In the genomic region with DNA sequence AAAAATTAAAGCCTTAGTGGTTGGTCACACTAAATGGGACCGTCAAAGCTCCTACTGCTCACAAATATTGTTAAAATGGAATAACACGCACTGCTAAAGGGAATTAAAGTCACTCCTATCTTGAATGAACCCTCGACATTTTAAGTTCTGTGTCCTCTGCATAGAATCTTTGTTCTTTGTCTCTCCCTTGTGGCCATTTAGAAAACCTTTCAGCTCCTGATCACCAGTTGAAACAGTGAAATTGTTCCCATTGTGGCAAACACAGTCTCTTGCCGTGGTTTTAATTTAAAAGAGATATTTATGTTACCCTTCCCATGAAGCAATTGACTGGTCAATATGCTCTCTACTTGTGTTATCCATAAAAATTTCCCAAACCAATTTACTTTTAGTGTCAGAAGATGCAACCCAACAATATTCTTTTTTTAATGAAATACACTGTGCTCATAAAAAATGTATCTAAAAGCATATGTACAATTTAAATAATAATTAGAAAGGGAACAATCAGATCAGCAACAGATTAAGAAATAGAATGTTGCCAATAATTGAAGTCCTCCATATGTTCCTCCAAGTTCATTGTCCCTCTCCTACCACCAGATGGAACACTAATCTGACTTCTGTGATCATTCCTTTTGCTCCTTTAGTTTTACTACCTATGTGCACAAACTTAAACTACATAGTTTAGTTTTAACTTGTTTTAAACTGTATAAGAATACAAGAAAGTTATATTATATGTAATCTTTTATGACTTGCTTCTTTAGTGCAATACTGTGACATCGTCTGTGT, we compare ENCODE assay signal across 8 cellular contexts. TPM values are rescaled to one million over a fixed set of nuclear protein-coding genes. Genes with fewer than 3 reads are reported as not detected.
DNase-seq lines count a peak whose midpoint lies in the region; ATAC-seq and TF ChIP-seq lines count a peak whose summit lies in the region.
"Not testable (repeated sequence)": the region's sequence is repeated elsewhere in the genome, so short reads cannot be mapped to it uniquely, and the experiment has no call there.

No MANE protein-coding gene starts in this region.

- H3K4me3 ChIP-seq in uterus: not testable (repeated sequence)

- intact Hi-C loops in uterus (cut with DNase I; ENCODE audit: low total_unique reads): not testable (repeated sequence)

- not testable (repeated sequence) for H3K9me3 Mint-ChIP-seq in activated naive CD4-positive, alpha-beta T cell treated with anti-CD3 and anti-CD28 coated beads, Interleukin-2, amount 50 U/mL, for 72 hours

- DNase-seq in ELR (ENCODE audit: low read depth): peak; percentile 68
- peak; percentile 2 for DNase-seq in NCI-H748 treated with DMSO at 0.1 percent for 48 hours (lab: John Stamatoyannopoulos, UW)
- not testable (repeated sequence) for DNase-seq in activated naive CD4-positive, alpha-beta T cell treated with anti-CD3 and anti-CD28 coated beads, Interleukin-2, amount 50 U/mL, for 72 hours (ENCODE audit: low spot score in 2 of 2); uterus
- peak; percentile 49 for DNase-seq in fibroblast of the conjunctiva (ENCODE audit: low read depth)
- DNase-seq in myocyte (ENCODE audit: low read depth): peak; percentile 79

- not testable (repeated sequence) for H3K36me3 Mint-ChIP-seq in activated naive CD4-positive, alpha-beta T cell treated with anti-CD3 and anti-CD28 coated beads, Interleukin-2, amount 50 U/mL, for 72 hours

- TF ChIP-seq CTCF in uterus (IDR thresholded peaks at IDR 0.05): peak; percentile 38 to 71 (median 43)

- H3K27me3 ChIP-seq in uterus: not testable (repeated sequence)

- ATAC-seq in GM21717 (IDR thresholded peaks at IDR 0.05; ENCODE audit: unreplicated experiment) (peak; percentile 64), HG03575 (IDR thresholded peaks at IDR 0.05; ENCODE audit: extremely low read depth, insufficient number of reproducible peaks, low FRiP score, unreplicated experiment) (peak; percentile 69)
- ATAC-seq in activated naive CD4-positive, alpha-beta T cell treated with anti-CD3 and anti-CD28 coated beads, Interleukin-2, amount 50 U/mL, for 72 hours: peak; percentile 37 to 55

- peak overlapping the region in 1 of 2 donors; percentile 15 for H3K27ac Mint-ChIP-seq in activated naive CD4-positive, alpha-beta T cell treated with anti-CD3 and anti-CD28 coated beads, Interleukin-2, amount 50 U/mL, for 72 hours

- not testable (repeated sequence) for H3K27ac ChIP-seq in uterus

- not testable (repeated sequence) for H3K9me3 ChIP-seq in uterus

- H3K4me1 ChIP-seq in uterus: not testable (repeated sequence)

- H3K36me3 ChIP-seq in uterus: not testable (repeated sequence)

- TF ChIP-seq POLR2A in uterus (IDR thresholded peaks at IDR 0.05): not testable (repeated sequence)

RNA-seq across cellular contexts. Expression of a gene that starts 20.3 kb away (rescaled TPM):
- total RNA-seq in activated naive CD4-positive, alpha-beta T cell treated with anti-CD3 and anti-CD28 coated beads, Interleukin-2, amount 50 U/mL, for 72 hours: 1 to 10 TPM in 1 of 2 donors, under 1 TPM in 1; 0.93 to 3.1 TPM
- 0.08 and 0.21 TPM in 2 replicates for total RNA-seq in myocyte
- polyA plus RNA-seq in myocyte (2012): 0.05 TPM
- 1 to 10 TPM in 2 of 4 donors, under 1 TPM in 1, not detected in 1; 0.26 to 2.4 (median 1.4) TPM for total RNA-seq in uterus
